Comparison of ENCODE assay signal across 11 cellular contexts in genomic region chr7:131219277-131220041, GRCh38.
DNase-seq lines count a peak whose midpoint lies in the region; ATAC-seq and TF ChIP-seq lines count a peak whose summit lies in the region.
"Had no signal": no experiment of that assay in that cellular context is flagged by ENCODE, and none has a peak within 500 bp of the region (broad histone marks: within the 10 kb centered on the region; RNA-seq: fewer than 3 reads in every experiment).

No MANE protein-coding gene starts in this region.

- H3K27ac Mint-ChIP-seq in neural crest cell (ENCODE audit: unreplicated experiment) = peak overlapping the region; percentile 13
- H3K27ac Mint-ChIP-seq in mesothelial cell of epicardium = no peak overlapping the region
- H3K27ac Mint-ChIP-seq: CD8-positive, alpha-beta T cell had no signal

- H3K9ac ChIP-seq in HUES64 (ENCODE audit: low read depth, low read length) = peak overlapping the region; percentile 43; the same call in 1 of the 2 replicates

- H3K4me3 ChIP-seq in HUES64 (ENCODE audit: low read length) (no peak overlapping the region), esophagus (ENCODE audit: low read depth in 1 of 2, low read length in 2 of 2) (no peak overlapping the region)
- H3K4me3 ChIP-seq: cardiac muscle cell had no signal

- peak overlapping the region; percentile 87 for H3K27ac ChIP-seq in HUES64 (ENCODE audit: low read depth, low read length)
- H3K27ac ChIP-seq in esophagus (ENCODE audit: low read depth in 2 of 2, low read length in 1 of 2) = peak overlapping the region; percentile 15 to 18
- H3K27ac ChIP-seq: cardiac muscle cell had no signal

- H3K4me1 Mint-ChIP-seq in neural crest cell = peaks cover 30% of the 10 kb centered on the region
- H3K4me1 Mint-ChIP-seq in mesothelial cell of epicardium = no peaks in the 10 kb centered on the region

- DNase-seq in CD1c-positive myeloid dendritic cell (ENCODE audit: extremely low spot score) = peak; percentile 72
- DNase-seq in neural crest cell (ENCODE audit: low read depth, low spot score) = no peak
- DNase-seq in mesothelial cell of epicardium (ENCODE audit: low spot score in 2 of 2, unreplicated experiment in 2 of 2) = no peak
- DNase-seq: CD8-positive, alpha-beta T cell; retina had no signal

- H3K9me3 ChIP-seq in HUES64 (ENCODE audit: insufficient read depth, low read depth, low read length) = no peaks in the 10 kb centered on the region
- no peaks in the 10 kb centered on the region for H3K9me3 ChIP-seq in esophagus (ENCODE audit: control insufficient read depth in 2 of 2, insufficient read depth in 1 of 2, low read depth in 1 of 2, low read length in 1 of 2)

- no peaks in the 10 kb centered on the region for H3K36me3 Mint-ChIP-seq in neural crest cell (ENCODE audit: low read depth)
- H3K36me3 Mint-ChIP-seq in mesothelial cell of epicardium = no peaks in the 10 kb centered on the region
- H3K36me3 Mint-ChIP-seq: CD8-positive, alpha-beta T cell had no signal

- H3K9me3 Mint-ChIP-seq in neural crest cell (peaks cover 6% of the 10 kb centered on the region), mesothelial cell of epicardium (no peaks in the 10 kb centered on the region)

- TF ChIP-seq CTCF in neural crest cell (conservative IDR thresholded peaks at IDR 0.05) (no peak), mesothelial cell of epicardium (IDR thresholded peaks at IDR 0.05; ENCODE audit: unreplicated experiment) (no peak)

- peaks cover 24% of the 10 kb centered on the region for H3K4me1 ChIP-seq in HUES64 (ENCODE audit: insufficient read depth, low read length)
- H3K4me1 ChIP-seq in esophagus (ENCODE audit: control insufficient read depth in 2 of 2, insufficient read depth in 2 of 2, low read length in 1 of 2) = no peaks in the 10 kb centered on the region

- 61% methylated on average over 7 of the region's 8 CpGs for WGBS in HUES64
- WGBS in esophagus, 2 donors = 49 to 53% methylated on average over 8 of the region's 8 CpGs

- H3K36me3 ChIP-seq in HUES64 (ENCODE audit: insufficient read depth, low read length) = no peaks in the 10 kb centered on the region
- H3K36me3 ChIP-seq in esophagus (ENCODE audit: control insufficient read depth in 2 of 2, insufficient read depth in 2 of 2, low read length in 1 of 2) = no peaks in the 10 kb centered on the region
- H3K36me3 ChIP-seq: cardiac muscle cell had no signal

- H3K27me3 Mint-ChIP-seq in neural crest cell (ENCODE audit: low read depth) = no peaks in the 10 kb centered on the region
- H3K27me3 Mint-ChIP-seq in mesothelial cell of epicardium (ENCODE audit: low read depth) = no peaks in the 10 kb centered on the region

- H3K27me3 ChIP-seq in HUES64 (ENCODE audit: insufficient read depth, low read length) = no peaks in the 10 kb centered on the region
- H3K27me3 ChIP-seq in esophagus (ENCODE audit: control insufficient read depth in 1 of 2, insufficient read depth in 2 of 2, low read length in 2 of 2) = no peaks in the 10 kb centered on the region
- H3K27me3 ChIP-seq: cardiac muscle cell had no signal

- H3K4me3 Mint-ChIP-seq in neural crest cell = no peak overlapping the region
- no peak overlapping the region for H3K4me3 Mint-ChIP-seq in mesothelial cell of epicardium
- H3K4me3 Mint-ChIP-seq: CD8-positive, alpha-beta T cell had no signal

- ATAC-seq in SK-N-SH treated with all-trans-retinoic acid at 6 μM for 48 hours (no peak), GM19397 (IDR thresholded peaks at IDR 0.05; ENCODE audit: unreplicated experiment) (no peak), GM18909 (IDR thresholded peaks at IDR 0.05; ENCODE audit: poor library complexity, unreplicated experiment) (no peak)
- ATAC-seq: CD8-positive, alpha-beta T cell had no signal

TF ChIP-seq in SK-N-SH treated with all-trans-retinoic acid at 6 μM for 48 hours, 23 proteins besides CTCF, POLR2A, EP300 and RAD21:
- TF ChIP-seq TCF4 (CRISPR knock-in tag; IDR thresholded peaks at IDR 0.05; ENCODE audit: borderline replicate concordance) = no peak
